Comparison of ENCODE assay signal across 8 cellular contexts in the genomic region with DNA sequence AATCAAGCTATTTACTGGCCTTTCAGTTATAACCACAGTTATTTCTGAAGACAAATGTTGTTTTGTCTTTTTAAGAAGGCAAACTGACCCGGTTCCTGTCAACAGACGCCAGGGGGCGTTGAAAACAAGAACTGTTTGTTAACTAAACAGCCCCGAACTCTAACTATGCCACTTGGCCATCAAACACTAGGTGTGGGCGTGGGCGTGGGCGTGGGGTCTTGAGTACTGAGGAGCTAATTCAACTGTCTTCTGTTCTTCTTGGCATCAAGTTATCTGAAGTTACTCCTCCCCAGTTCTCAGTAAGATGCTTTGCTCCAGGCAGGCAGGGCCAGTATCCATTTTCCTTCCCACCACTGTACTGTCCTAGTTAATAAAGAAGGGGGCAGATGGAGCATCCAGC.
A peak's percentile ranks its signal among the peaks of the same experiment; 100 is the strongest.
DNase-seq lines count a peak whose midpoint lies in the region; ATAC-seq, FAIRE-seq and TF ChIP-seq lines count a peak whose summit lies in the region.

No MANE protein-coding gene starts in this region.

- CTCF ChIA-PET in K562 (lab: Yijun Ruan, JAX; ENCODE audit: low intra/inter-chr PET ratio) = interaction anchor here (0.6 to 0.8 kb wide), 3 partner anchors 10 to 323 kb away, joined by 3 to 4 read pairs (median 3); no protein-coding TSS in a partner anchor

- no peaks in the 10 kb centered on the region for H3F3A ChIP-seq in Loucy (ENCODE audit: low read depth)

- no peaks in the 10 kb centered on the region for H3K36me3 ChIP-seq in Loucy (ENCODE audit: insufficient read depth, low read length)
- no peaks in the 10 kb centered on the region for H3K36me3 ChIP-seq in K562 (ENCODE audit: control insufficient read depth, insufficient read depth, low read length)

- H3K79me2 ChIP-seq in Loucy (ENCODE audit: insufficient read depth, low read length) (no peaks in the 10 kb centered on the region), K562 (ENCODE audit: control insufficient read depth, insufficient read depth, low read length) (no peaks in the 10 kb centered on the region)

- H3K4me3 ChIP-seq in Loucy (ENCODE audit: low read length, poor library complexity, severe bottlenecking) (no peak overlapping the region), K562 (no peak overlapping the region)

- ATAC-seq in K562 (peak; percentile 78), HG03097 (IDR thresholded peaks at IDR 0.05; ENCODE audit: low FRiP score, unreplicated experiment) (no peak)

- H3K9me3 ChIP-seq in Loucy (ENCODE audit: insufficient read depth, low read depth, low read length) = no peaks in the 10 kb centered on the region
- peaks cover 3% of the 10 kb centered on the region for H3K9me3 ChIP-seq in K562 (replicated peaks; ENCODE audit: control insufficient read depth, insufficient read depth, low read depth, low read length)

- intact Hi-C loops in K562 (cut with micrococcal nuclease) (loop anchor here (5.0 kb wide), 1 partner anchor 60 kb away; no protein-coding TSS in a partner anchor), posterior vena cava (cut with DNase I) (no loop called here)

- no peaks in the 10 kb centered on the region for H4K20me1 ChIP-seq in Loucy (ENCODE audit: insufficient read depth, low read length, poor library complexity, severe bottlenecking)
- no peaks in the 10 kb centered on the region for H4K20me1 ChIP-seq in K562 (replicated peaks; ENCODE audit: control insufficient read depth, insufficient read depth, low read length)

- peak; percentile 82 for FAIRE-seq in K562 (lab: Jason Lieb, UNC)

- POLR2A ChIA-PET in K562 (lab: Yijun Ruan, JAX) = interaction anchor here (0.7 to 5.3 kb wide), 2 partner anchors 39 to 54 kb away, joined by 3 to 31 read pairs; no protein-coding TSS in a partner anchor

- H3K4me1 ChIP-seq in Loucy (ENCODE audit: insufficient read depth, low read length, poor library complexity, severe bottlenecking) = peaks cover 5% of the 10 kb centered on the region
- H3K4me1 ChIP-seq in K562 (replicated peaks in 1 of 2; ENCODE audit: control insufficient read depth in 2 of 2, insufficient read depth in 2 of 2, low read length in 2 of 2) = peaks cover 0 to 8% of the 10 kb centered on the region in 2 experiments; a peak in 3 of 5 replicates

- 0 out of 2 replicates have a peak overlapping the region, but pooled peaks have one; percentile 15 for H2AFZ ChIP-seq in Loucy (ENCODE audit: low read length)
- peak overlapping the region; percentile 80 for H2AFZ ChIP-seq in K562 (ENCODE audit: low read depth, low read length)

- H3K9ac ChIP-seq in Loucy (ENCODE audit: low read depth, low read length, poor library complexity, severe bottlenecking) = no peak overlapping the region
- H3K9ac ChIP-seq in K562 (ENCODE audit: insufficient read depth in 1 of 2, low read depth in 2 of 2, low read length in 2 of 2) = no peak overlapping the region

- TF ChIP-seq CTCF in Loucy (conservative IDR thresholded peaks at IDR 0.05; ENCODE audit: low read length) (peak; percentile 75), K562 (IDR thresholded peaks at IDR 0.05 in 2 of 3, conservative IDR thresholded peaks at IDR 0.05 in 1 of 3; ENCODE audit: insufficient read depth in 2 of 3, low read depth in 1 of 3, low read length in 3 of 3) (peak; percentile 63 to 84 (median 71))

- in situ Hi-C loops in K562 (cut with MboI) = no loop called here

- peak; percentile 81 for DNase-seq in ELR (ENCODE audit: low read depth)
- peak; percentile 35 for DNase-seq in T-helper 9 cell
- peak; percentile 57 to 78 (median 60) for DNase-seq in K562 (ENCODE audit: extremely low read depth in 1 of 4, low spot score in 3 of 4)
- DNase-seq in islet precursor cell = peak; percentile 82
- peak; percentile 33 for DNase-seq in stimulated activated CD4-positive, alpha-beta T cell treated with anti-CD3 and anti-CD28 coated beads, Interleukin-2, amount 100 ng/mL, for 4 hours (ENCODE audit: low read depth)
- DNase-seq in posterior vena cava (ENCODE audit: low spot score) = no peak

- no peaks in the 10 kb centered on the region for H3K27me3 ChIP-seq in Loucy (ENCODE audit: insufficient read depth, low read length, poor library complexity, severe bottlenecking)
- H3K27me3 ChIP-seq in K562 (ENCODE audit: control insufficient read depth in 2 of 2, insufficient read depth in 2 of 2, low read length in 2 of 2) = no peaks in the 10 kb centered on the region

- no peaks in the 10 kb centered on the region for H3K9me2 ChIP-seq in Loucy (replicated peaks; ENCODE audit: low read depth, low read length)

- WGBS in K562 (ENCODE audit: insufficient coverage, low coverage, missing lambda C conversion rate) = under 1% methylated on average over 7 of the region's 7 CpGs

- H3K4me2 ChIP-seq in Loucy (ENCODE audit: low read depth, low read length, poor library complexity, severe bottlenecking) (no peak overlapping the region), K562 (ENCODE audit: insufficient read depth, low read length) (peak overlapping the region; percentile 33; the same call in 1 of the 2 replicates)

- TF ChIP-seq POLR2A in K562 (conservative IDR thresholded peaks at IDR 0.05) = no peak

- H3K27ac ChIP-seq in K562 (ENCODE audit: extremely low read depth, low read depth, low read length) = no peak overlapping the region

- peak; percentile 16 to 50 for TF ChIP-seq RAD21 in K562 (CRISPR knock-in tag; conservative IDR thresholded peaks at IDR 0.05 in 1 of 2, IDR thresholded peaks at IDR 0.05 in 1 of 2)

- H3K9me1 ChIP-seq in K562 (ENCODE audit: control insufficient read depth, insufficient read depth, low read length) = no peaks in the 10 kb centered on the region

- no peak for TF ChIP-seq EP300 in K562 (IDR thresholded peaks at IDR 0.05; ENCODE audit: low read length)

- no TSS peak for BruUV-seq in K562 (replicated peaks; lab: Mats Ljungman, UMichigan)

TF ChIP-seq in K562, 482 proteins besides CTCF, POLR2A, EP300 and RAD21 (continues in another document):
- TF ChIP-seq, protein P1, sequence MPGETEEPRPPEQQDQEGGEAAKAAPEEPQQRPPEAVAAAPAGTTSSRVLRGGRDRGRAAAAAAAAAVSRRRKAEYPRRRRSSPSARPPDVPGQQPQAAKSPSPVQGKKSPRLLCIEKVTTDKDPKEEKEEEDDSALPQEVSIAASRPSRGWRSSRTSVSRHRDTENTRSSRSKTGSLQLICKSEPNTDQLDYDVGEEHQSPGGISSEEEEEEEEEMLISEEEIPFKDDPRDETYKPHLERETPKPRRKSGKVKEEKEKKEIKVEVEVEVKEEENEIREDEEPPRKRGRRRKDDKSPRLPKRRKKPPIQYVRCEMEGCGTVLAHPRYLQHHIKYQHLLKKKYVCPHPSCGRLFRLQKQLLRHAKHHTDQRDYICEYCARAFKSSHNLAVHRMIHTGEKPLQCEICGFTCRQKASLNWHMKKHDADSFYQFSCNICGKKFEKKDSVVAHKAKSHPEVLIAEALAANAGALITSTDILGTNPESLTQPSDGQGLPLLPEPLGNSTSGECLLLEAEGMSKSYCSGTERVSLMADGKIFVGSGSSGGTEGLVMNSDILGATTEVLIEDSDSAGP (CRISPR knock-in tag; IDR thresholded peaks at IDR 0.05) = peak; percentile 75
- TF ChIP-seq SMC3 (conservative IDR thresholded peaks at IDR 0.05; ENCODE audit: insufficient read depth, low read depth, low read length) (peak; percentile 49), RBM22 (IDR thresholded peaks at IDR 0.05; ENCODE audit: low read depth, low read length, poor library complexity, severe bottlenecking) (no peak), TAF7 (tag; IDR thresholded peaks at IDR 0.05) (no peak), HMBOX1 (IDR thresholded peaks at IDR 0.05) (peak; percentile 87)
- TF ChIP-seq, protein P2, sequence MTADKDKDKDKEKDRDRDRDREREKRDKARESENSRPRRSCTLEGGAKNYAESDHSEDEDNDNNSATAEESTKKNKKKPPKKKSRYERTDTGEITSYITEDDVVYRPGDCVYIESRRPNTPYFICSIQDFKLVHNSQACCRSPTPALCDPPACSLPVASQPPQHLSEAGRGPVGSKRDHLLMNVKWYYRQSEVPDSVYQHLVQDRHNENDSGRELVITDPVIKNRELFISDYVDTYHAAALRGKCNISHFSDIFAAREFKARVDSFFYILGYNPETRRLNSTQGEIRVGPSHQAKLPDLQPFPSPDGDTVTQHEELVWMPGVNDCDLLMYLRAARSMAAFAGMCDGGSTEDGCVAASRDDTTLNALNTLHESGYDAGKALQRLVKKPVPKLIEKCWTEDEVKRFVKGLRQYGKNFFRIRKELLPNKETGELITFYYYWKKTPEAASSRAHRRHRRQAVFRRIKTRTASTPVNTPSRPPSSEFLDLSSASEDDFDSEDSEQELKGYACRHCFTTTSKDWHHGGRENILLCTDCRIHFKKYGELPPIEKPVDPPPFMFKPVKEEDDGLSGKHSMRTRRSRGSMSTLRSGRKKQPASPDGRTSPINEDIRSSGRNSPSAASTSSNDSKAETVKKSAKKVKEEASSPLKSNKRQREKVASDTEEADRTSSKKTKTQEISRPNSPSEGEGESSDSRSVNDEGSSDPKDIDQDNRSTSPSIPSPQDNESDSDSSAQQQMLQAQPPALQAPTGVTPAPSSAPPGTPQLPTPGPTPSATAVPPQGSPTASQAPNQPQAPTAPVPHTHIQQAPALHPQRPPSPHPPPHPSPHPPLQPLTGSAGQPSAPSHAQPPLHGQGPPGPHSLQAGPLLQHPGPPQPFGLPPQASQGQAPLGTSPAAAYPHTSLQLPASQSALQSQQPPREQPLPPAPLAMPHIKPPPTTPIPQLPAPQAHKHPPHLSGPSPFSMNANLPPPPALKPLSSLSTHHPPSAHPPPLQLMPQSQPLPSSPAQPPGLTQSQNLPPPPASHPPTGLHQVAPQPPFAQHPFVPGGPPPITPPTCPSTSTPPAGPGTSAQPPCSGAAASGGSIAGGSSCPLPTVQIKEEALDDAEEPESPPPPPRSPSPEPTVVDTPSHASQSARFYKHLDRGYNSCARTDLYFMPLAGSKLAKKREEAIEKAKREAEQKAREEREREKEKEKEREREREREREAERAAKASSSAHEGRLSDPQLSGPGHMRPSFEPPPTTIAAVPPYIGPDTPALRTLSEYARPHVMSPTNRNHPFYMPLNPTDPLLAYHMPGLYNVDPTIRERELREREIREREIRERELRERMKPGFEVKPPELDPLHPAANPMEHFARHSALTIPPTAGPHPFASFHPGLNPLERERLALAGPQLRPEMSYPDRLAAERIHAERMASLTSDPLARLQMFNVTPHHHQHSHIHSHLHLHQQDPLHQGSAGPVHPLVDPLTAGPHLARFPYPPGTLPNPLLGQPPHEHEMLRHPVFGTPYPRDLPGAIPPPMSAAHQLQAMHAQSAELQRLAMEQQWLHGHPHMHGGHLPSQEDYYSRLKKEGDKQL (CRISPR knock-in tag; IDR thresholded peaks at IDR 0.05; ENCODE audit: borderline replicate concordance) = no peak
